ENCODE assay signal across 2 cellular contexts in the genomic region with DNA sequence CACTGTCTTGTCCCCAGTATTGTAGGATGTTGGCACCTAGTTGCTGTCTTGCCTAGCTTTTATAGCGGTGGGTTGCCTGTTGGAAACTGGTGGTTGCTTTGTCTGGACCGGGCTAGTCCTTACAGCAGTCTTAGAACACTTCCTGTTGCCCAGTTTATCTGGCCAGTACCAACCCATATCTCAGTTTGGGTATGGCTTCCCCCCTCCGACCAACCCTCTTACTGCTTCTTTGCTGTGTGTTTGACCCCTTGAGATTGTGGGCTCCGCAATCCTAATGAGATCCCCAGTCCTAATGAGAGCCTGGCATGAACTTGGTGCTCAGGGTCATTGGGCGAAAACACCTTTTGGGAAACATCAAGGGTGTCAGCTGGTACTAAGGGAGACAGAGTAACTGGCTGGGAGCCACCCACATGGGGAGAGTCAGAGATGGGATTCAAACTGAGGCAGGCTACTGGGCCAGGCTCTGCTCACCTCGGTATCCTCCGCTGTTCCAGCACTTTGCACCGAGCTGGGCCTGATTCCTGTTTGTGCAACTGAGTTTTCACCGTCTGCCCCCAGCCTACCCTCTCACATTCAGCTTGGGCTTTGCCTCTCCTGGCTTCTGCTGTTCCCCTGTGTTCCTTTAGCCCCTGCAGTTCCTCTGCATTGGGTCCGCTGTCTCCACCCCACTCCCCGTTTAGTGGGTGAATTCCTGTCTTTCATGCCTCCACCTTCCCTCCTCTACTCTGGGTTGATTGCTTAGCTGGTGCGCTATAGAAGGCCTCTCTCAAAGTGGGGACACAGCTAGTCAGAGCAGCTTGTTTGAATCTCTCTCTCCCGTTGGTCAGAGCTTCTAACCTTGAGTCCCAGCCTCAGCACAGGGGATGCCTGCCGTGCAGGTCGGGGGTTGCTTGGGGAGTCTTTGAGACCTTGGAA.
TF ChIP-seq lines count a peak whose summit lies in the region.

No MANE protein-coding gene starts in this region.

TF ChIP-seq in SK-N-SH, 30 proteins besides CTCF, POLR2A, EP300 and RAD21 (continued from another document):
- TF ChIP-seq FOXM1 (IDR thresholded peaks at IDR 0.05; ENCODE audit: low read depth) (no peak), FOSL2 (IDR thresholded peaks at IDR 0.05; ENCODE audit: borderline replicate concordance, low read depth) (no peak), TEAD4 (IDR thresholded peaks at IDR 0.05; ENCODE audit: borderline replicate concordance, insufficient read depth) (no peak), MEF2A (IDR thresholded peaks at IDR 0.05; ENCODE audit: borderline replicate concordance, low read depth) (no peak), GABPA (IDR thresholded peaks at IDR 0.05; ENCODE audit: low read depth) (no peak), SIN3A (IDR thresholded peaks at IDR 0.05; ENCODE audit: borderline replicate concordance, low read depth, low read length) (no peak), TAF1 (IDR thresholded peaks at IDR 0.05; ENCODE audit: borderline replicate concordance, low read depth, low read length) (no peak), MXI1 (IDR thresholded peaks at IDR 0.05; ENCODE audit: low read depth, low read length) (no peak), RFX5 (IDR thresholded peaks at IDR 0.05; ENCODE audit: low read length) (no peak), NFIC (IDR thresholded peaks at IDR 0.05; ENCODE audit: borderline replicate concordance) (no peak), FOXJ3 (CRISPR knock-in tag; IDR thresholded peaks at IDR 0.05) (no peak), ELF1 (IDR thresholded peaks at IDR 0.05) (no peak), YY1 (IDR thresholded peaks at IDR 0.05; ENCODE audit: low read depth) (no peak), EZH2phosphoT487 (IDR thresholded peaks at IDR 0.05; ENCODE audit: borderline replicate concordance, low read depth) (no peak)
- TF ChIP-seq, protein P1, sequence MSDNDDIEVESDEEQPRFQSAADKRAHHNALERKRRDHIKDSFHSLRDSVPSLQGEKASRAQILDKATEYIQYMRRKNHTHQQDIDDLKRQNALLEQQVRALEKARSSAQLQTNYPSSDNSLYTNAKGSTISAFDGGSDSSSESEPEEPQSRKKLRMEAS (IDR thresholded peaks at IDR 0.05; ENCODE audit: low read depth), result no peak
- TF ChIP-seq, protein P2, sequence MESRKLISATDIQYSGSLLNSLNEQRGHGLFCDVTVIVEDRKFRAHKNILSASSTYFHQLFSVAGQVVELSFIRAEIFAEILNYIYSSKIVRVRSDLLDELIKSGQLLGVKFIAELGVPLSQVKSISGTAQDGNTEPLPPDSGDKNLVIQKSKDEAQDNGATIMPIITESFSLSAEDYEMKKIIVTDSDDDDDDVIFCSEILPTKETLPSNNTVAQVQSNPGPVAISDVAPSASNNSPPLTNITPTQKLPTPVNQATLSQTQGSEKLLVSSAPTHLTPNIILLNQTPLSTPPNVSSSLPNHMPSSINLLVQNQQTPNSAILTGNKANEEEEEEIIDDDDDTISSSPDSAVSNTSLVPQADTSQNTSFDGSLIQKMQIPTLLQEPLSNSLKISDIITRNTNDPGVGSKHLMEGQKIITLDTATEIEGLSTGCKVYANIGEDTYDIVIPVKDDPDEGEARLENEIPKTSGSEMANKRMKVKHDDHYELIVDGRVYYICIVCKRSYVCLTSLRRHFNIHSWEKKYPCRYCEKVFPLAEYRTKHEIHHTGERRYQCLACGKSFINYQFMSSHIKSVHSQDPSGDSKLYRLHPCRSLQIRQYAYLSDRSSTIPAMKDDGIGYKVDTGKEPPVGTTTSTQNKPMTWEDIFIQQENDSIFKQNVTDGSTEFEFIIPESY (IDR thresholded peaks at IDR 0.05; ENCODE audit: borderline replicate concordance, low read depth), result no peak
- TF ChIP-seq, protein P3, sequence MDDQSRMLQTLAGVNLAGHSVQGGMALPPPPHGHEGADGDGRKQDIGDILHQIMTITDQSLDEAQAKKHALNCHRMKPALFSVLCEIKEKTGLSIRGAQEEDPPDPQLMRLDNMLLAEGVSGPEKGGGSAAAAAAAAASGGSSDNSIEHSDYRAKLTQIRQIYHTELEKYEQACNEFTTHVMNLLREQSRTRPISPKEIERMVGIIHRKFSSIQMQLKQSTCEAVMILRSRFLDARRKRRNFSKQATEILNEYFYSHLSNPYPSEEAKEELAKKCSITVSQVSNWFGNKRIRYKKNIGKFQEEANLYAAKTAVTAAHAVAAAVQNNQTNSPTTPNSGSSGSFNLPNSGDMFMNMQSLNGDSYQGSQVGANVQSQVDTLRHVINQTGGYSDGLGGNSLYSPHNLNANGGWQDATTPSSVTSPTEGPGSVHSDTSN (IDR thresholded peaks at IDR 0.05), result no peak
- TF ChIP-seq, protein P4, sequence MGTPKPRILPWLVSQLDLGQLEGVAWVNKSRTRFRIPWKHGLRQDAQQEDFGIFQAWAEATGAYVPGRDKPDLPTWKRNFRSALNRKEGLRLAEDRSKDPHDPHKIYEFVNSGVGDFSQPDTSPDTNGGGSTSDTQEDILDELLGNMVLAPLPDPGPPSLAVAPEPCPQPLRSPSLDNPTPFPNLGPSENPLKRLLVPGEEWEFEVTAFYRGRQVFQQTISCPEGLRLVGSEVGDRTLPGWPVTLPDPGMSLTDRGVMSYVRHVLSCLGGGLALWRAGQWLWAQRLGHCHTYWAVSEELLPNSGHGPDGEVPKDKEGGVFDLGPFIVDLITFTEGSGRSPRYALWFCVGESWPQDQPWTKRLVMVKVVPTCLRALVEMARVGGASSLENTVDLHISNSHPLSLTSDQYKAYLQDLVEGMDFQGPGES (IDR thresholded peaks at IDR 0.05; ENCODE audit: low read depth, low read length), result no peak

TF ChIP-seq in SK-N-SH treated with all-trans-retinoic acid at 6 μM for 48 hours, 23 proteins besides CTCF, POLR2A, EP300 and RAD21 (continued from another document):
- TF ChIP-seq, protein P5, sequence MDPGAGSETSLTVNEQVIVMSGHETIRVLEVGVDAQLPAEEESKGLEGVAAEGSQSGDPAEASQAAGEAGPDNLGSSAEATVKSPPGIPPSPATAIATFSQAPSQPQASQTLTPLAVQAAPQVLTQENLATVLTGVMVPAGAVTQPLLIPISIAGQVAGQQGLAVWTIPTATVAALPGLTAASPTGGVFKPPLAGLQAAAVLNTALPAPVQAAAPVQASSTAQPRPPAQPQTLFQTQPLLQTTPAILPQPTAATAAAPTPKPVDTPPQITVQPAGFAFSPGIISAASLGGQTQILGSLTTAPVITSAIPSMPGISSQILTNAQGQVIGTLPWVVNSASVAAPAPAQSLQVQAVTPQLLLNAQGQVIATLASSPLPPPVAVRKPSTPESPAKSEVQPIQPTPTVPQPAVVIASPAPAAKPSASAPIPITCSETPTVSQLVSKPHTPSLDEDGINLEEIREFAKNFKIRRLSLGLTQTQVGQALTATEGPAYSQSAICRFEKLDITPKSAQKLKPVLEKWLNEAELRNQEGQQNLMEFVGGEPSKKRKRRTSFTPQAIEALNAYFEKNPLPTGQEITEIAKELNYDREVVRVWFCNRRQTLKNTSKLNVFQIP (CRISPR knock-in tag; IDR thresholded peaks at IDR 0.05; ENCODE audit: borderline replicate concordance, low read depth), result no peak
- TF ChIP-seq PPARA (CRISPR knock-in tag; IDR thresholded peaks at IDR 0.05; ENCODE audit: borderline replicate concordance) (no peak), TOX (CRISPR knock-in tag; IDR thresholded peaks at IDR 0.05; ENCODE audit: borderline replicate concordance) (no peak), ZNF565 (CRISPR knock-in tag; conservative IDR thresholded peaks at IDR 0.05; ENCODE audit: low read depth) (no peak), RARB (CRISPR knock-in tag; IDR thresholded peaks at IDR 0.05) (no peak), ZFP30 (CRISPR knock-in tag; IDR thresholded peaks at IDR 0.05) (no peak), ISL1 (CRISPR knock-in tag; IDR thresholded peaks at IDR 0.05) (no peak), CSDC2 (CRISPR knock-in tag; IDR thresholded peaks at IDR 0.05) (no peak), GLIS3 (CRISPR knock-in tag; IDR thresholded peaks at IDR 0.05) (no peak), SNAI2 (CRISPR knock-in tag; IDR thresholded peaks at IDR 0.05) (no peak), ZNF70 (CRISPR knock-in tag; IDR thresholded peaks at IDR 0.05) (no peak), ESRRG (CRISPR knock-in tag; IDR thresholded peaks at IDR 0.05) (no peak), BACH2 (CRISPR knock-in tag; IDR thresholded peaks at IDR 0.05; ENCODE audit: borderline replicate concordance) (no peak)
- TF ChIP-seq, protein P6, sequence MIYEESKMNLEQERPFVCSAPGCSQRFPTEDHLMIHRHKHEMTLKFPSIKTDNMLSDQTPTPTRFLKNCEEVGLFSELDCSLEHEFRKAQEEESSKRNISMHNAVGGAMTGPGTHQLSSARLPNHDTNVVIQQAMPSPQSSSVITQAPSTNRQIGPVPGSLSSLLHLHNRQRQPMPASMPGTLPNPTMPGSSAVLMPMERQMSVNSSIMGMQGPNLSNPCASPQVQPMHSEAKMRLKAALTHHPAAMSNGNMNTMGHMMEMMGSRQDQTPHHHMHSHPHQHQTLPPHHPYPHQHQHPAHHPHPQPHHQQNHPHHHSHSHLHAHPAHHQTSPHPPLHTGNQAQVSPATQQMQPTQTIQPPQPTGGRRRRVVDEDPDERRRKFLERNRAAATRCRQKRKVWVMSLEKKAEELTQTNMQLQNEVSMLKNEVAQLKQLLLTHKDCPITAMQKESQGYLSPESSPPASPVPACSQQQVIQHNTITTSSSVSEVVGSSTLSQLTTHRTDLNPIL (CRISPR knock-in tag; IDR thresholded peaks at IDR 0.05; ENCODE audit: low read depth), result no peak
- TF ChIP-seq, protein P7, sequence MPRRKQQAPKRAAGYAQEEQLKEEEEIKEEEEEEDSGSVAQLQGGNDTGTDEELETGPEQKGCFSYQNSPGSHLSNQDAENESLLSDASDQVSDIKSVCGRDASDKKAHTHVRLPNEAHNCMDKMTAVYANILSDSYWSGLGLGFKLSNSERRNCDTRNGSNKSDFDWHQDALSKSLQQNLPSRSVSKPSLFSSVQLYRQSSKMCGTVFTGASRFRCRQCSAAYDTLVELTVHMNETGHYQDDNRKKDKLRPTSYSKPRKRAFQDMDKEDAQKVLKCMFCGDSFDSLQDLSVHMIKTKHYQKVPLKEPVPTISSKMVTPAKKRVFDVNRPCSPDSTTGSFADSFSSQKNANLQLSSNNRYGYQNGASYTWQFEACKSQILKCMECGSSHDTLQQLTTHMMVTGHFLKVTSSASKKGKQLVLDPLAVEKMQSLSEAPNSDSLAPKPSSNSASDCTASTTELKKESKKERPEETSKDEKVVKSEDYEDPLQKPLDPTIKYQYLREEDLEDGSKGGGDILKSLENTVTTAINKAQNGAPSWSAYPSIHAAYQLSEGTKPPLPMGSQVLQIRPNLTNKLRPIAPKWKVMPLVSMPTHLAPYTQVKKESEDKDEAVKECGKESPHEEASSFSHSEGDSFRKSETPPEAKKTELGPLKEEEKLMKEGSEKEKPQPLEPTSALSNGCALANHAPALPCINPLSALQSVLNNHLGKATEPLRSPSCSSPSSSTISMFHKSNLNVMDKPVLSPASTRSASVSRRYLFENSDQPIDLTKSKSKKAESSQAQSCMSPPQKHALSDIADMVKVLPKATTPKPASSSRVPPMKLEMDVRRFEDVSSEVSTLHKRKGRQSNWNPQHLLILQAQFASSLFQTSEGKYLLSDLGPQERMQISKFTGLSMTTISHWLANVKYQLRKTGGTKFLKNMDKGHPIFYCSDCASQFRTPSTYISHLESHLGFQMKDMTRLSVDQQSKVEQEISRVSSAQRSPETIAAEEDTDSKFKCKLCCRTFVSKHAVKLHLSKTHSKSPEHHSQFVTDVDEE (CRISPR knock-in tag; IDR thresholded peaks at IDR 0.05), result no peak
- TF ChIP-seq, protein P8, sequence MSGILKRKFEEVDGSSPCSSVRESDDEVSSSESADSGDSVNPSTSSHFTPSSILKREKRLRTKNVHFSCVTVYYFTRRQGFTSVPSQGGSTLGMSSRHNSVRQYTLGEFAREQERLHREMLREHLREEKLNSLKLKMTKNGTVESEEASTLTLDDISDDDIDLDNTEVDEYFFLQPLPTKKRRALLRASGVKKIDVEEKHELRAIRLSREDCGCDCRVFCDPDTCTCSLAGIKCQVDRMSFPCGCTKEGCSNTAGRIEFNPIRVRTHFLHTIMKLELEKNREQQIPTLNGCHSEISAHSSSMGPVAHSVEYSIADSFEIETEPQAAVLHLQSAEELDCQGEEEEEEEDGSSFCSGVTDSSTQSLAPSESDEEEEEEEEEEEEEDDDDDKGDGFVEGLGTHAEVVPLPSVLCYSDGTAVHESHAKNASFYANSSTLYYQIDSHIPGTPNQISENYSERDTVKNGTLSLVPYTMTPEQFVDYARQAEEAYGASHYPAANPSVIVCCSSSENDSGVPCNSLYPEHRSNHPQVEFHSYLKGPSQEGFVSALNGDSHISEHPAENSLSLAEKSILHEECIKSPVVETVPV (CRISPR knock-in tag; IDR thresholded peaks at IDR 0.05), result no peak
